ENCODE assay signal across 8 cellular contexts in genomic region chr17:35119370-35120185, GRCh38. TPM values are rescaled to one million over a fixed set of nuclear protein-coding genes. Genes with fewer than 3 reads are reported as not detected.
DNase-seq lines count a peak whose midpoint lies in the region; ATAC-seq and TF ChIP-seq lines count a peak whose summit lies in the region.

Gene RAD51D, minus strand, starts transcription at chr17:35119860. Its CDS starts 247 bp downstream, at chr17:35119613.

- no peaks in the 10 kb centered on the region for H3K27me3 ChIP-seq in left ventricle myocardium inferior (ENCODE audit: low read depth)

- peaks cover 23% of the 10 kb centered on the region for H3K4me1 ChIP-seq in left ventricle myocardium inferior

- H3K27ac ChIP-seq in left ventricle myocardium inferior (replicated peaks) = peak within 1 kb of the TSS; percentile 77

- no peak for DNase-seq in GM12864 (ENCODE audit: low read depth)
- DNase-seq in NCI-H1436 (lab: John Stamatoyannopoulos, UW) = peak; percentile 89
- DNase-seq in amniotic epithelial cell (ENCODE audit: low read depth) = peak; percentile 34
- DNase-seq in left ventricle myocardium inferior = peak; percentile 77
- DNase-seq in progenitor cell of endocrine pancreas (ENCODE audit: low spot score, unreplicated experiment) = peak; percentile 75
- DNase-seq in ureter (ENCODE audit: low spot score) = peak; percentile 56

- intact Hi-C loops in T-helper 1 cell treated with Interleukin-12 subunit alpha and Interleukin-12 subunit beta and Interleukin-4 antibody, amounts not matched to agents 30 ng/mL and 1 ng/mL, for 36 hours (cut with micrococcal nuclease) = loop anchor here (1.0 to 2.0 kb wide), 7 partner anchors 30 to 535 kb away; partner anchors contain the start of genes CCT6B, RFFL and ZNF830
- intact Hi-C loops in left ventricle myocardium inferior (cut with micrococcal nuclease) = loop anchor here (10.0 kb wide), 2 partner anchors 125 to 695 kb away; no protein-coding TSS in a partner anchor

- no peaks in the 10 kb centered on the region for H3K36me3 ChIP-seq in left ventricle myocardium inferior

- no peaks in the 10 kb centered on the region for H3K9me3 ChIP-seq in left ventricle myocardium inferior (replicated peaks)

- peaks cover 4% of the 10 kb centered on the region for H3K4me1 Mint-ChIP-seq in progenitor cell of endocrine pancreas (ENCODE audit: low read depth)

- H3K4me3 ChIP-seq in GM12864 (ENCODE audit: low read depth, low read length) (peak within 1 kb of the TSS; percentile 97), left ventricle myocardium inferior (peak within 1 kb of the TSS; percentile 85)

- H3K36me3 Mint-ChIP-seq in progenitor cell of endocrine pancreas (ENCODE audit: insufficient read depth) = peaks cover 6% of the 10 kb centered on the region

- peaks cover 13% of the 10 kb centered on the region for H3K27me3 Mint-ChIP-seq in progenitor cell of endocrine pancreas

- peak; percentile 86 for ATAC-seq in HG02759 (IDR thresholded peaks at IDR 0.05; ENCODE audit: unreplicated experiment)

- H3K4me3 Mint-ChIP-seq in progenitor cell of endocrine pancreas (ENCODE audit: low read depth) = peak within 1 kb of the TSS; percentile 88

- TF ChIP-seq CTCF in GM12864 (IDR thresholded peaks at IDR 0.05; ENCODE audit: low read depth, low read length, missing control alignments) = peak; percentile 84
- TF ChIP-seq CTCF in left ventricle myocardium inferior (IDR thresholded peaks at IDR 0.05; ENCODE audit: borderline replicate concordance) = peak; percentile 94
- peak; percentile 95 for TF ChIP-seq CTCF in progenitor cell of endocrine pancreas (IDR thresholded peaks at IDR 0.05; ENCODE audit: unreplicated experiment)

- no peaks in the 10 kb centered on the region for H3K9me3 Mint-ChIP-seq in progenitor cell of endocrine pancreas (ENCODE audit: low read depth)

- H3K27ac Mint-ChIP-seq in progenitor cell of endocrine pancreas = peak within 1 kb of the TSS; percentile 93

RNA-seq across cellular contexts. Expression of gene RAD51D, which starts in this region (rescaled TPM):
- 30.2 and 31.1 TPM in 2 replicates for total RNA-seq in T-helper 1 cell treated with Interleukin-12 subunit alpha and Interleukin-12 subunit beta and Interleukin-4 antibody, amounts not matched to agents 30 ng/mL and 1 ng/mL, for 36 hours
- total RNA-seq in left ventricle myocardium inferior (4.6 TPM), progenitor cell of endocrine pancreas (16.0 and 18.8 TPM in 2 replicates), ureter (13.1 TPM)
